8 cellular contexts compared by ENCODE assay signal in the genomic region with DNA sequence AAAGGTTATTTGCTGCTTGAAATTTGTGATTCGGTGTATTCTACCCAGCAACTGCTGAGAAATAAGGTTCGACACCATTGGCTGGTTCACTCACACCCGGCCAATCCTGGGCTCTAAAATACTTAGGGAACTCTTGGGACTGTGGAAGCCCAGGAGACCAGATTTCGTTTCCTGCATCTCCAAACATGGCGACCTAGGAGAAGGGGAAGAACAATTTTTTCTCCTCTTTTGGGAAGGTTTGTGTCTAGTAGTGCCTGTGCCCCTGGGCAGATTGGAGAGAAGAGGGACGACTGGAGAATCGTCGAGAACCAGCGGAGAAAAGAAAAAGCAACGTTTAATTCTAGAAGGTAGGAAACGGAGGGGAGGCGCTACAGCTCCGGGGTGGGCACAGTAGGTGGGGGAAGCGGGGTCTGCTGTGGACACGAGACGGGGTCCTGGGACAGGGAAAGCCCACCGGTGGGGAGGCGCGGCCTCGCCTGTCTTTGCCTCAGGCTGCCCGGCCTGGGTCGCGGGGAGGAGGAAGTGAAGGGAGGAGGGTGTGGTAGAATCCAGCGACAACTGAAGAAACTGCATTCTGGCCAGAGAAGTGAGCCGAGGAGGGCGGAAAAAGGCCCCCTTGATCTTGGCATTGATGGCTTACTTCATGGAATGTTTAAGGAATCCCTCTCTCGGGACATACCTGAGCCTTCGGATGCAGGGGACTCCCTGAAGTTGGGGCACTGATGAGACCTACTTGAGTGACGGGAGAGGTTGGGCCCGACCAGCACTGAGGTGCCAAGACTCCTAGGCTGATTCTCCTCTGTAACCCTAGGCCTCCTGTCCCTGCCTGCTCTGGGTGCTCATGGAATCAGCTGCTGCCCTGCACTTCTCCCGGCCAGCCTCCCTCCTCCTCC. TPM values are rescaled to one million over a fixed set of nuclear protein-coding genes. Genes with fewer than 3 reads are reported as not detected.
A peak's percentile ranks its signal among the peaks of the same experiment; 100 is the strongest.
DNase-seq lines count a peak whose midpoint lies in the region; ATAC-seq and TF ChIP-seq lines count a peak whose summit lies in the region.

Gene BTN2A1, plus strand, starts transcription at position 160 of the 893 bp plus-strand sequence. Its CDS starts 682 bp downstream, at position 842.

- H3K36me3 ChIP-seq in CD4-positive, CD25-positive, alpha-beta regulatory T cell (ENCODE audit: control insufficient read depth, insufficient read depth, low read length), result peaks cover 35% of the 10 kb centered on the region
- H3K36me3 ChIP-seq in duodenal mucosa (ENCODE audit: control insufficient read depth in 1 of 2, insufficient read depth in 2 of 2, low read length in 2 of 2), result peaks cover 21 to 30% of the 10 kb centered on the region in 2 donors
- peaks cover 0 to 15% (median 8%) of the 10 kb centered on the region in 4 donors for H3K36me3 ChIP-seq in liver (ENCODE audit: control insufficient read depth in 4 of 4, insufficient read depth in 3 of 4, low read depth in 1 of 4, low read length in 3 of 4)

- no peaks in the 10 kb centered on the region for H3K9me3 ChIP-seq in CD4-positive, CD25-positive, alpha-beta regulatory T cell (ENCODE audit: control insufficient read depth in 2 of 2, low read length in 2 of 2)
- H3K9me3 ChIP-seq in duodenal mucosa (ENCODE audit: control insufficient read depth in 1 of 2, low read length in 2 of 2) (no peaks in the 10 kb centered on the region), liver (ENCODE audit: control insufficient read depth in 4 of 4, low read length in 3 of 4) (no peaks in the 10 kb centered on the region)

- H3K4me3 ChIP-seq in CD4-positive, CD25-positive, alpha-beta regulatory T cell (ENCODE audit: low read depth, low read length), result peak within 1 kb of the TSS; percentile 99
- H3K4me3 ChIP-seq in duodenal mucosa (ENCODE audit: low read depth in 1 of 2, low read length in 2 of 2), result peak within 1 kb of the TSS; percentile 87 to 94
- peak within 1 kb of the TSS; percentile 86 to 97 (median 89) for H3K4me3 ChIP-seq in liver (ENCODE audit: low read depth in 1 of 3, low read length in 3 of 3)

- TF ChIP-seq CTCF in liver (IDR thresholded peaks at IDR 0.05; ENCODE audit: low read depth, low read length, missing input control), result no peak

- under 1% methylated on average over 31 of the region's 31 CpGs for WGBS in liver

- H3K36me3 Mint-ChIP-seq in CD4-positive, CD25-positive, alpha-beta regulatory T cell, result peaks cover 37% of the 10 kb centered on the region

- peaks cover 16 to 72% (median 50%) of the 10 kb centered on the region in 4 donors for H3K4me1 Mint-ChIP-seq in CD4-positive, CD25-positive, alpha-beta regulatory T cell

- H3K4me3 Mint-ChIP-seq in CD4-positive, CD25-positive, alpha-beta regulatory T cell, result peak within 1 kb of the TSS; percentile 92 to 99 (median 96)

- H3K9ac ChIP-seq in duodenal mucosa (ENCODE audit: low read depth in 1 of 2, low read length in 2 of 2) (peak within 1 kb of the TSS; percentile 97 to 99), liver (ENCODE audit: low read depth in 1 of 2, low read length in 2 of 2) (peak within 1 kb of the TSS; percentile 79 to 98)

- peak in 1 of 2 donors; percentile 20 for TF ChIP-seq RAD21 in liver (IDR thresholded peaks at IDR 0.05)

- no peaks in the 10 kb centered on the region for H3K9me3 Mint-ChIP-seq in CD4-positive, CD25-positive, alpha-beta regulatory T cell

- H3K27me3 Mint-ChIP-seq in CD4-positive, CD25-positive, alpha-beta regulatory T cell, result no peaks in the 10 kb centered on the region

- no peaks in the 10 kb centered on the region for H3K27me3 ChIP-seq in CD4-positive, CD25-positive, alpha-beta regulatory T cell (ENCODE audit: control insufficient read depth, insufficient read depth, low read length)
- no peaks in the 10 kb centered on the region for H3K27me3 ChIP-seq in duodenal mucosa (ENCODE audit: control insufficient read depth in 1 of 2, insufficient read depth in 2 of 2, low read length in 2 of 2)
- H3K27me3 ChIP-seq in liver (ENCODE audit: control insufficient read depth in 4 of 4, insufficient read depth in 4 of 4, low read length in 3 of 4), result no peaks in the 10 kb centered on the region

- peak within 1 kb of the TSS; percentile 88 for H3K27ac ChIP-seq in CD4-positive, CD25-positive, alpha-beta regulatory T cell (ENCODE audit: insufficient read depth, low read length, poor library complexity, severe bottlenecking)
- H3K27ac ChIP-seq in duodenal mucosa (ENCODE audit: low read depth, low read length) (peak within 1 kb of the TSS; percentile 94), liver (ENCODE audit: low read depth in 1 of 2, low read length in 2 of 2) (peak within 1 kb of the TSS; percentile 80 to 96)

- DNase-seq in CD4-positive, CD25-positive, alpha-beta regulatory T cell, result peak; percentile 75 to 90 (median 81)
- peak; percentile 84 for DNase-seq in NCI-H748 treated with DMSO at 0.1 percent for 48 hours (lab: John Stamatoyannopoulos, UW)
- DNase-seq in activated CD4-positive, alpha-beta T cell treated with anti-CD3 and anti-CD28 coated beads, Interleukin-2, amount 50 U/mL, for 24 hours (ENCODE audit: low read depth in 1 of 2, low spot score in 1 of 2), result peak; percentile 28 to 66
- peak; percentile 47 to 51 for DNase-seq in stimulated activated CD4-positive, alpha-beta T cell treated with anti-CD3 and anti-CD28 coated beads, Interleukin-2, amount 100 ng/mL, for 48 hours

- peak within 1 kb of the TSS; percentile 94 to 98 (median 97) for H3K27ac Mint-ChIP-seq in CD4-positive, CD25-positive, alpha-beta regulatory T cell

- peak; percentile 94 to 96 for ATAC-seq in CD4-positive, CD25-positive, alpha-beta regulatory T cell (ENCODE audit: low read depth in 2 of 2)
- ATAC-seq in GM19438 (IDR thresholded peaks at IDR 0.05; ENCODE audit: low read depth, unreplicated experiment), result peak; percentile 96
- peak; percentile 90 for ATAC-seq in HG03565 (IDR thresholded peaks at IDR 0.05; ENCODE audit: unreplicated experiment)

- peaks cover 44% of the 10 kb centered on the region for H3K4me1 ChIP-seq in CD4-positive, CD25-positive, alpha-beta regulatory T cell (ENCODE audit: control insufficient read depth, insufficient read depth, low read length, poor library complexity, severe bottlenecking)
- H3K4me1 ChIP-seq in duodenal mucosa (ENCODE audit: control insufficient read depth in 1 of 2, insufficient read depth in 2 of 2, low read length in 2 of 2) (peaks cover 29 to 31% of the 10 kb centered on the region in 2 donors), liver (ENCODE audit: control insufficient read depth in 4 of 4, insufficient read depth in 4 of 4, low read length in 3 of 4) (peaks cover 0 to 19% (median 13%) of the 10 kb centered on the region in 4 donors)

TF ChIP-seq in liver, 16 proteins besides CTCF, POLR2A, EP300 and RAD21:
- TF ChIP-seq GABPA (IDR thresholded peaks at IDR 0.05 in 1 of 2, conservative IDR thresholded peaks at IDR 0.05 in 1 of 2) (no peak), TAF1 (conservative IDR thresholded peaks at IDR 0.05) (peak; percentile 51), SP1 (IDR thresholded peaks at IDR 0.05) (no peak), YY1 (IDR thresholded peaks at IDR 0.05) (peak; percentile 97), REST (IDR thresholded peaks at IDR 0.05) (peak; percentile 8)

RNA-seq across cellular contexts. Expression of gene BTN2A1, which starts in this region (rescaled TPM):
- 35.9 TPM for total RNA-seq in CD4-positive, CD25-positive, alpha-beta regulatory T cell
- 10 to 100 TPM in 3 of 4 donors, 1 to 10 TPM in 1; 9.7 to 14.5 (median 12.2) TPM for polyA plus RNA-seq in CD4-positive, CD25-positive, alpha-beta regulatory T cell
- total RNA-seq in liver, result 1 to 10 TPM; 4.8 to 5.5 TPM
- 1 to 10 TPM; 2.7 to 5.9 TPM for polyA plus RNA-seq in liver

Comparison
In these comparisons a context has a peak if more than half of its experiments do, and no peak if none do; other contexts are left out.
1. Peak in every context shown above with its lines: DNase-seq, ATAC-seq, H3K4me3 ChIP-seq and H3K27ac ChIP-seq.